Comparison of ENCODE assay signal across 2 cellular contexts in genomic region chr1:199084293-199084692, GRCh38.
TF ChIP-seq lines count a peak whose summit lies in the region.

No MANE protein-coding gene starts in this region.

TF ChIP-seq in IMR-90, 13 proteins besides CTCF, POLR2A, EP300 and RAD21 (continued from another document):
- TF ChIP-seq, protein P1, sequence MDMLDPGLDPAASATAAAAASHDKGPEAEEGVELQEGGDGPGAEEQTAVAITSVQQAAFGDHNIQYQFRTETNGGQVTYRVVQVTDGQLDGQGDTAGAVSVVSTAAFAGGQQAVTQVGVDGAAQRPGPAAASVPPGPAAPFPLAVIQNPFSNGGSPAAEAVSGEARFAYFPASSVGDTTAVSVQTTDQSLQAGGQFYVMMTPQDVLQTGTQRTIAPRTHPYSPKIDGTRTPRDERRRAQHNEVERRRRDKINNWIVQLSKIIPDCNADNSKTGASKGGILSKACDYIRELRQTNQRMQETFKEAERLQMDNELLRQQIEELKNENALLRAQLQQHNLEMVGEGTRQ (IDR thresholded peaks at IDR 0.05; ENCODE audit: low read depth, low read length), result 0 out of 2 replicates have a peak, but pooled peaks have one; percentile 7
TF ChIP-seq in IMR-90: peak in this region for 3.

TF ChIP-seq in WTC11, 78 proteins besides CTCF, POLR2A, EP300 and RAD21 (continued from another document):
- TF ChIP-seq, protein P2, sequence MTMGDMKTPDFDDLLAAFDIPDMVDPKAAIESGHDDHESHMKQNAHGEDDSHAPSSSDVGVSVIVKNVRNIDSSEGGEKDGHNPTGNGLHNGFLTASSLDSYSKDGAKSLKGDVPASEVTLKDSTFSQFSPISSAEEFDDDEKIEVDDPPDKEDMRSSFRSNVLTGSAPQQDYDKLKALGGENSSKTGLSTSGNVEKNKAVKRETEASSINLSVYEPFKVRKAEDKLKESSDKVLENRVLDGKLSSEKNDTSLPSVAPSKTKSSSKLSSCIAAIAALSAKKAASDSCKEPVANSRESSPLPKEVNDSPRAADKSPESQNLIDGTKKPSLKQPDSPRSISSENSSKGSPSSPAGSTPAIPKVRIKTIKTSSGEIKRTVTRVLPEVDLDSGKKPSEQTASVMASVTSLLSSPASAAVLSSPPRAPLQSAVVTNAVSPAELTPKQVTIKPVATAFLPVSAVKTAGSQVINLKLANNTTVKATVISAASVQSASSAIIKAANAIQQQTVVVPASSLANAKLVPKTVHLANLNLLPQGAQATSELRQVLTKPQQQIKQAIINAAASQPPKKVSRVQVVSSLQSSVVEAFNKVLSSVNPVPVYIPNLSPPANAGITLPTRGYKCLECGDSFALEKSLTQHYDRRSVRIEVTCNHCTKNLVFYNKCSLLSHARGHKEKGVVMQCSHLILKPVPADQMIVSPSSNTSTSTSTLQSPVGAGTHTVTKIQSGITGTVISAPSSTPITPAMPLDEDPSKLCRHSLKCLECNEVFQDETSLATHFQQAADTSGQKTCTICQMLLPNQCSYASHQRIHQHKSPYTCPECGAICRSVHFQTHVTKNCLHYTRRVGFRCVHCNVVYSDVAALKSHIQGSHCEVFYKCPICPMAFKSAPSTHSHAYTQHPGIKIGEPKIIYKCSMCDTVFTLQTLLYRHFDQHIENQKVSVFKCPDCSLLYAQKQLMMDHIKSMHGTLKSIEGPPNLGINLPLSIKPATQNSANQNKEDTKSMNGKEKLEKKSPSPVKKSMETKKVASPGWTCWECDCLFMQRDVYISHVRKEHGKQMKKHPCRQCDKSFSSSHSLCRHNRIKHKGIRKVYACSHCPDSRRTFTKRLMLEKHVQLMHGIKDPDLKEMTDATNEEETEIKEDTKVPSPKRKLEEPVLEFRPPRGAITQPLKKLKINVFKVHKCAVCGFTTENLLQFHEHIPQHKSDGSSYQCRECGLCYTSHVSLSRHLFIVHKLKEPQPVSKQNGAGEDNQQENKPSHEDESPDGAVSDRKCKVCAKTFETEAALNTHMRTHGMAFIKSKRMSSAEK (CRISPR knock-in tag; IDR thresholded peaks at IDR 0.05; ENCODE audit: borderline replicate concordance), result no peak
- no peak for TF ChIP-seq E2F4 (CRISPR knock-in tag; IDR thresholded peaks at IDR 0.05; ENCODE audit: borderline replicate concordance, low read depth)
- TF ChIP-seq NR3C1 (CRISPR knock-in tag; conservative IDR thresholded peaks at IDR 0.05; ENCODE audit: low read depth), result no peak
- TF ChIP-seq GRHL2 (CRISPR knock-in tag; IDR thresholded peaks at IDR 0.05; ENCODE audit: insufficient replicate concordance, severe bottlenecking), result no peak
